1 cellular context compared by ENCODE assay signal in the genomic region with DNA sequence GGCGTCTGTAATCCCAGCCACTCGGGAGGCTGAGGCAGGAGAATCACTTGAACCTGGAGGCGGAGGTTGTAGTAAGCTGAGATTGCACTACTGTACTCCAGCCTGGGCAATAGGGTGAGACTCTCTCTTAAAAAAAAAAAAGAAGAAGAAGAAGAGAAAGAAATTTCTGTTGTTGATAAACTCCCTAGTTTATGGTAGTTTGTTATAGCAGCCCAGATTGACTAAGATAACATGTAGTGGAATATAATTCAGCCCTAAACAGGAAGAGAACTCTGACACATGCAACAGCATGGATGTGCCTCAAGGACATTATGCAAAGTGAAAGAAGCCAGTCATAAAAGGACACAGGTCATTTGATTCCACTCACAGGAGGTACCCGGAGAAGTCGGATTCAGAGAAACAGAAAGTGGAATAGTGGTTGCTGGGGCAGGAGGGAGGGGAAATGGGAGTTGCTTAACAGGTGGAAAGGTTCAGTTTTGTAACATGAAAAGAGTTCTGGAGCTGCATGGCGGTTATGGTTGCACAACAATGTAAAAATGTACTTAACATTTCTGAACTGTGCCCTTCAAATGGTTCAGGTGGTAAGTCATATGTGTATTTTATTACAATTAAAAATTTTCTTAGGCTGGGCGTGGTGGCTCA.
TF ChIP-seq lines count a peak whose summit lies in the region.

No MANE protein-coding gene starts in this region.

TF ChIP-seq in HepG2, 621 proteins besides CTCF, POLR2A, EP300 and RAD21 (continued from another document and continues in another):
- TF ChIP-seq, protein P1, sequence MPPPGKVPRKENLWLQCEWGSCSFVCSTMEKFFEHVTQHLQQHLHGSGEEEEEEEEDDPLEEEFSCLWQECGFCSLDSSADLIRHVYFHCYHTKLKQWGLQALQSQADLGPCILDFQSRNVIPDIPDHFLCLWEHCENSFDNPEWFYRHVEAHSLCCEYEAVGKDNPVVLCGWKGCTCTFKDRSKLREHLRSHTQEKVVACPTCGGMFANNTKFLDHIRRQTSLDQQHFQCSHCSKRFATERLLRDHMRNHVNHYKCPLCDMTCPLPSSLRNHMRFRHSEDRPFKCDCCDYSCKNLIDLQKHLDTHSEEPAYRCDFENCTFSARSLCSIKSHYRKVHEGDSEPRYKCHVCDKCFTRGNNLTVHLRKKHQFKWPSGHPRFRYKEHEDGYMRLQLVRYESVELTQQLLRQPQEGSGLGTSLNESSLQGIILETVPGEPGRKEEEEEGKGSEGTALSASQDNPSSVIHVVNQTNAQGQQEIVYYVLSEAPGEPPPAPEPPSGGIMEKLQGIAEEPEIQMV (CRISPR knock-in tag; IDR thresholded peaks at IDR 0.05; ENCODE audit: low read depth), result no peak
- TF ChIP-seq ZNF660 (CRISPR knock-in tag; IDR thresholded peaks at IDR 0.05; ENCODE audit: borderline replicate concordance, low read depth), result no peak
- no peak for TF ChIP-seq ZNF230 (CRISPR knock-in tag; IDR thresholded peaks at IDR 0.05)
- no peak; the same call in 1 of the 2 replicates for TF ChIP-seq ZNF451 (CRISPR knock-in tag; IDR thresholded peaks at IDR 0.05)
- TF ChIP-seq TBX3 (IDR thresholded peaks at IDR 0.05; ENCODE audit: borderline replicate concordance), result 0 out of 2 replicates have a peak, but pooled peaks have one; percentile 36
- TF ChIP-seq ZNF770 (CRISPR knock-in tag; IDR thresholded peaks at IDR 0.05), result peak; percentile 76
- peak; percentile 57; the same call in 1 of the 2 replicates for TF ChIP-seq KDM6A (CRISPR knock-in tag; IDR thresholded peaks at IDR 0.05; ENCODE audit: low read depth)
- TF ChIP-seq ZNF280D (CRISPR knock-in tag; IDR thresholded peaks at IDR 0.05), result peak; percentile 71; the same call in 1 of the 2 replicates
- TF ChIP-seq ZNF547 (CRISPR knock-in tag; IDR thresholded peaks at IDR 0.05), result no peak
- peak; percentile 60; the same call in 1 of the 2 replicates for TF ChIP-seq MYPOP (CRISPR knock-in tag; IDR thresholded peaks at IDR 0.05)
- peak; percentile 75 for TF ChIP-seq ZBTB33 (CRISPR knock-in tag; IDR thresholded peaks at IDR 0.05)
- peak; percentile 88; the same call in 1 of the 2 replicates for TF ChIP-seq ZNF710 (CRISPR knock-in tag; IDR thresholded peaks at IDR 0.05; ENCODE audit: borderline replicate concordance)
- peak; percentile 75 for TF ChIP-seq FOXO1 (CRISPR knock-in tag; IDR thresholded peaks at IDR 0.05)
- TF ChIP-seq KDM4B (CRISPR knock-in tag; IDR thresholded peaks at IDR 0.05), result peak; percentile 77; the same call in 1 of the 2 replicates
- TF ChIP-seq HNF4G (IDR thresholded peaks at IDR 0.05; ENCODE audit: borderline replicate concordance, low read depth, low read length), result peak; percentile 93
- TF ChIP-seq HNF4G (CRISPR knock-in tag; IDR thresholded peaks at IDR 0.05; ENCODE audit: borderline replicate concordance, low read depth), result peak; percentile 81
- TF ChIP-seq FOXA3 (CRISPR knock-in tag; IDR thresholded peaks at IDR 0.05), result peak; percentile 89
- TF ChIP-seq, protein P2, sequence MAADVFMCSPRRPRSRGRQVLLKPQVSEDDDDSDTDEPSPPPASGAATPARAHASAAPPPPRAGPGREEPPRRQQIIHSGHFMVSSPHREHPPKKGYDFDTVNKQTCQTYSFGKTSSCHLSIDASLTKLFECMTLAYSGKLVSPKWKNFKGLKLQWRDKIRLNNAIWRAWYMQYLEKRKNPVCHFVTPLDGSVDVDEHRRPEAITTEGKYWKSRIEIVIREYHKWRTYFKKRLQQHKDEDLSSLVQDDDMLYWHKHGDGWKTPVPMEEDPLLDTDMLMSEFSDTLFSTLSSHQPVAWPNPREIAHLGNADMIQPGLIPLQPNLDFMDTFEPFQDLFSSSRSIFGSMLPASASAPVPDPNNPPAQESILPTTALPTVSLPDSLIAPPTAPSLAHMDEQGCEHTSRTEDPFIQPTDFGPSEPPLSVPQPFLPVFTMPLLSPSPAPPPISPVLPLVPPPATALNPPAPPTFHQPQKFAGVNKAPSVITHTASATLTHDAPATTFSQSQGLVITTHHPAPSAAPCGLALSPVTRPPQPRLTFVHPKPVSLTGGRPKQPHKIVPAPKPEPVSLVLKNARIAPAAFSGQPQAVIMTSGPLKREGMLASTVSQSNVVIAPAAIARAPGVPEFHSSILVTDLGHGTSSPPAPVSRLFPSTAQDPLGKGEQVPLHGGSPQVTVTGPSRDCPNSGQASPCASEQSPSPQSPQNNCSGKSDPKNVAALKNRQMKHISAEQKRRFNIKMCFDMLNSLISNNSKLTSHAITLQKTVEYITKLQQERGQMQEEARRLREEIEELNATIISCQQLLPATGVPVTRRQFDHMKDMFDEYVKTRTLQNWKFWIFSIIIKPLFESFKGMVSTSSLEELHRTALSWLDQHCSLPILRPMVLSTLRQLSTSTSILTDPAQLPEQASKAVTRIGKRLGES (CRISPR knock-in tag; IDR thresholded peaks at IDR 0.05; ENCODE audit: borderline replicate concordance), result no peak
- TF ChIP-seq, protein P3, sequence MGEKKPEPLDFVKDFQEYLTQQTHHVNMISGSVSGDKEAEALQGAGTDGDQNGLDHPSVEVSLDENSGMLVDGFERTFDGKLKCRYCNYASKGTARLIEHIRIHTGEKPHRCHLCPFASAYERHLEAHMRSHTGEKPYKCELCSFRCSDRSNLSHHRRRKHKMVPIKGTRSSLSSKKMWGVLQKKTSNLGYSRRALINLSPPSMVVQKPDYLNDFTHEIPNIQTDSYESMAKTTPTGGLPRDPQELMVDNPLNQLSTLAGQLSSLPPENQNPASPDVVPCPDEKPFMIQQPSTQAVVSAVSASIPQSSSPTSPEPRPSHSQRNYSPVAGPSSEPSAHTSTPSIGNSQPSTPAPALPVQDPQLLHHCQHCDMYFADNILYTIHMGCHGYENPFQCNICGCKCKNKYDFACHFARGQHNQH (CRISPR knock-in tag; IDR thresholded peaks at IDR 0.05), result peak; percentile 63
- TF ChIP-seq ZMAT3 (CRISPR knock-in tag; conservative IDR thresholded peaks at IDR 0.05), result peak; percentile 81; the same call in 1 of the 2 replicates
- TF ChIP-seq NCOA1 (CRISPR knock-in tag; IDR thresholded peaks at IDR 0.05), result peak; percentile 87; the same call in 1 of the 2 replicates
- TF ChIP-seq HDAC2 (CRISPR knock-in tag; IDR thresholded peaks at IDR 0.05), result peak; percentile 73; the same call in 1 of the 2 replicates
- no peak for TF ChIP-seq ZNF879 (CRISPR knock-in tag; IDR thresholded peaks at IDR 0.05)
- TF ChIP-seq GABPB1 (CRISPR knock-in tag; IDR thresholded peaks at IDR 0.05), result no peak
- TF ChIP-seq MTA1 (CRISPR knock-in tag; IDR thresholded peaks at IDR 0.05; ENCODE audit: borderline replicate concordance), result no peak
- peak; percentile 78 for TF ChIP-seq ZNF12 (CRISPR knock-in tag; IDR thresholded peaks at IDR 0.05)
- TF ChIP-seq NFAT5 (CRISPR knock-in tag; IDR thresholded peaks at IDR 0.05), result 0 out of 2 replicates have a peak, but pooled peaks have one; percentile 15
- TF ChIP-seq HOXA3 (CRISPR knock-in tag; IDR thresholded peaks at IDR 0.05), result peak; percentile 86
- no peak for TF ChIP-seq RORA (CRISPR knock-in tag; IDR thresholded peaks at IDR 0.05)
- peak; percentile 78; the same call in 1 of the 2 replicates for TF ChIP-seq ZSCAN9 (CRISPR knock-in tag; IDR thresholded peaks at IDR 0.05; ENCODE audit: borderline replicate concordance)
